In genomic region chr19:37930416-37930815, GRCh38 we compare ENCODE assay signal across 21 cellular contexts. TPM values are rescaled to one million over a fixed set of nuclear protein-coding genes. Genes with fewer than 3 reads are reported as not detected.
DNase-seq lines count a peak whose midpoint lies in the region; ATAC-seq and TF ChIP-seq lines count a peak whose summit lies in the region.
"Had no signal": no experiment of that assay in that cellular context is flagged by ENCODE, and none has a peak within 500 bp of the region (broad histone marks: within the 10 kb centered on the region; RNA-seq: fewer than 3 reads in every experiment).

No MANE protein-coding gene starts in this region.

- no peak for ATAC-seq in activated naive CD8-positive, alpha-beta T cell treated with anti-CD3 and anti-CD28 coated beads, Interleukin-2, amount 50 U/mL, for 24 hours
- ATAC-seq in psoas muscle: no peak
- no peak for ATAC-seq in left lobe of liver
- ATAC-seq: activated T-cell treated with anti-CD3 and anti-CD28 coated beads, Interleukin-2, amount 50 U/mL, for 4 hours; left cardiac atrium had no signal

- H3K9me3 Mint-ChIP-seq in MCF 10A (ENCODE audit: unreplicated experiment): peaks cover under 1% of the 10 kb centered on the region
- peaks cover 13% of the 10 kb centered on the region for H3K9me3 Mint-ChIP-seq in activated naive CD8-positive, alpha-beta T cell treated with anti-CD3 and anti-CD28 coated beads, Interleukin-2, amount 50 U/mL, for 24 hours
- H3K9me3 Mint-ChIP-seq: type B pancreatic cell had no signal

- CTCF ChIA-PET in MCF 10A (lab: Yijun Ruan, JAX) (interaction anchor here (0.9 to 3.3 kb wide), 7 partner anchors 23 to 166 kb away, joined by 3 to 16 read pairs (median 3); partner anchors contain the start of genes SIPA1L3 and WDR87), mammary epithelial cell (lab: Charles Lee; ENCODE audit: low non-redundant PET) (interaction anchor here (0.6 kb wide), 1 partner anchor 63 kb away, joined by 7 read pairs; no protein-coding TSS in a partner anchor), RWPE1 (lab: Yijun Ruan, JAX) (interaction anchor here (0.9 kb wide), 1 partner anchor 22 kb away, joined by 4 read pairs; no protein-coding TSS in a partner anchor)

- no peak overlapping the region for H3K9ac ChIP-seq in mammary epithelial cell (ENCODE audit: insufficient read depth, low read length)

- BruUV-seq in MCF 10A (replicated peaks; lab: Mats Ljungman, UMichigan) (no TSS peak), mammary epithelial cell (replicated peaks; lab: Mats Ljungman, UMichigan) (no TSS peak)

- intact Hi-C loops in MCF 10A (cut with micrococcal nuclease): loop anchor here (10.0 kb wide), 1 partner anchor 64 kb away; no protein-coding TSS in a partner anchor
- intact Hi-C loops in mammary epithelial cell (cut with micrococcal nuclease): loop anchor here (5.0 kb wide), 1 partner anchor 52 kb away; no protein-coding TSS in a partner anchor
- intact Hi-C loops in psoas muscle (cut with DNase I): no loop called here

- H3K4me1 ChIP-seq in mammary epithelial cell (ENCODE audit: insufficient read depth, low read length): peaks cover 48% of the 10 kb centered on the region
- peaks cover 36% of the 10 kb centered on the region for H3K4me1 ChIP-seq in psoas muscle

- no peaks in the 10 kb centered on the region for H3K27me3 ChIP-seq in mammary epithelial cell (ENCODE audit: insufficient read depth, low read length)
- H3K27me3 ChIP-seq in psoas muscle (ENCODE audit: insufficient read depth in 3 of 3, low read length in 2 of 3): no peaks in the 10 kb centered on the region
- H3K27me3 ChIP-seq: cardiac muscle cell had no signal

- H3K79me2 ChIP-seq in mammary epithelial cell (ENCODE audit: insufficient read depth, low read length): peaks cover 75% of the 10 kb centered on the region

- no peak for TF ChIP-seq CTCF in MCF 10A (IDR thresholded peaks at IDR 0.05; ENCODE audit: unreplicated experiment)
- no peak for TF ChIP-seq CTCF in mammary epithelial cell (conservative IDR thresholded peaks at IDR 0.05 in 1 of 2, IDR thresholded peaks at IDR 0.05 in 1 of 2; ENCODE audit: extremely low read depth in 1 of 2, insufficient read depth in 1 of 2, low read depth in 1 of 2, low read length in 2 of 2)
- no peak for TF ChIP-seq CTCF in RWPE1 (conservative IDR thresholded peaks at IDR 0.05; ENCODE audit: low read depth)
- no peak for TF ChIP-seq CTCF in psoas muscle (IDR thresholded peaks at IDR 0.05)

- POLR2A ChIA-PET in MCF 10A (lab: Yijun Ruan, JAX): interaction anchor here (0.7 to 4.3 kb wide), 4 partner anchors 23 to 1844 kb away, joined by 3 to 48 read pairs (median 14); partner anchors contain the start of genes HNRNPL, SIPA1L3 and WDR87
- POLR2A ChIA-PET in RWPE1 (lab: Yijun Ruan, JAX; ENCODE audit: low non-redundant PET): interaction anchor here (0.7 kb wide), 1 partner anchor 18 kb away, joined by 3 read pairs; no protein-coding TSS in a partner anchor

- in situ Hi-C loops in mammary epithelial cell (cut with MboI; ENCODE audit: low sequenced_read_pairs in 2 of 2): no loop called here
- in situ Hi-C loops in KBM-7 (cut with MboI; ENCODE audit: low pct_unique_long_range_greater_than_20kb, low sequenced_read_pairs): no loop called here

- no peaks in the 10 kb centered on the region for H4K20me1 ChIP-seq in mammary epithelial cell (ENCODE audit: insufficient read depth, low read length)

- DNase-seq in MCF 10A (ENCODE audit: unreplicated experiment): peak; percentile 36
- no peak for DNase-seq in mammary epithelial cell
- no peak for DNase-seq in RWPE1 (ENCODE audit: low spot score)
- no peak for DNase-seq in KBM-7
- DNase-seq in activated naive CD8-positive, alpha-beta T cell treated with anti-CD3 and anti-CD28 coated beads, Interleukin-2, amount 50 U/mL, for 24 hours: no peak
- no peak for DNase-seq in psoas muscle
- no peak for DNase-seq in left lobe of liver (ENCODE audit: low spot score)
- DNase-seq: 8988T; activated CD4-positive, alpha-beta T cell treated with anti-CD3 and anti-CD28 coated beads, Interleukin-2, amount 50 U/mL, for 48 hours; activated T-cell treated with anti-CD3 and anti-CD28 coated beads, Interleukin-2, amount 50 U/mL, for 4 hours; CD4-positive, CD25-positive, alpha-beta regulatory T cell; DMS79 treated with DMSO at 0.1 percent for 48 hours; left cardiac atrium; NCI-H2081 treated with DMSO at 0.1 percent for 48 hours; NCI-H524 treated with DMSO at 0.1 percent for 48 hours had no signal

- H3K4me3 Mint-ChIP-seq in MCF 10A (ENCODE audit: unreplicated experiment): no peak overlapping the region
- H3K4me3 Mint-ChIP-seq in activated naive CD8-positive, alpha-beta T cell treated with anti-CD3 and anti-CD28 coated beads, Interleukin-2, amount 50 U/mL, for 24 hours: no peak overlapping the region
- H3K4me3 Mint-ChIP-seq: activated naive CD8-positive, alpha-beta T cell; activated T-cell treated with anti-CD3 and anti-CD28 coated beads, Interleukin-2, amount 50 U/mL, for 4 hours; CD4-positive, CD25-positive, alpha-beta regulatory T cell; type B pancreatic cell had no signal

- whole genome bisulfite sequencing in mammary epithelial cell (ENCODE audit: low coverage, missing lambda C conversion rate): 85% methylated on average over 5 of the region's 5 CpGs
- 89 to 93% (median 93%) methylated on average over 5 of the region's 5 CpGs for WGBS in psoas muscle, 3 donors

- H3K9me3 ChIP-seq in mammary epithelial cell (replicated peaks; ENCODE audit: insufficient read depth, low read length) (peaks cover under 1% of the 10 kb centered on the region), iPS-18c (ENCODE audit: control insufficient read depth, insufficient read depth, low read length) (peaks cover 4% of the 10 kb centered on the region), psoas muscle (peaks cover 5% of the 10 kb centered on the region)

- H3K27ac Mint-ChIP-seq in MCF 10A (ENCODE audit: low read depth, unreplicated experiment): no peak overlapping the region
- no peak overlapping the region for H3K27ac Mint-ChIP-seq in activated naive CD8-positive, alpha-beta T cell treated with anti-CD3 and anti-CD28 coated beads, Interleukin-2, amount 50 U/mL, for 24 hours
- H3K27ac Mint-ChIP-seq: activated naive CD8-positive, alpha-beta T cell; CD4-positive, CD25-positive, alpha-beta regulatory T cell had no signal

- no peaks in the 10 kb centered on the region for H3K27me3 Mint-ChIP-seq in MCF 10A (ENCODE audit: insufficient read depth, unreplicated experiment)
- no peaks in the 10 kb centered on the region for H3K27me3 Mint-ChIP-seq in activated naive CD8-positive, alpha-beta T cell treated with anti-CD3 and anti-CD28 coated beads, Interleukin-2, amount 50 U/mL, for 24 hours
- H3K27me3 Mint-ChIP-seq: activated naive CD8-positive, alpha-beta T cell; CD4-positive, CD25-positive, alpha-beta regulatory T cell; type B pancreatic cell had no signal

- H3K4me2 ChIP-seq in mammary epithelial cell (ENCODE audit: insufficient read depth, low read depth, low read length): no peak overlapping the region
- H3K4me2 ChIP-seq: smooth muscle cell had no signal

- H3K36me3 Mint-ChIP-seq in MCF 10A (ENCODE audit: insufficient read depth, unreplicated experiment): peaks cover 9% of the 10 kb centered on the region
- H3K36me3 Mint-ChIP-seq in activated naive CD8-positive, alpha-beta T cell treated with anti-CD3 and anti-CD28 coated beads, Interleukin-2, amount 50 U/mL, for 24 hours (ENCODE audit: low read depth): peaks cover 16% of the 10 kb centered on the region
- H3K36me3 Mint-ChIP-seq: type B pancreatic cell had no signal

- dilution Hi-C loops in mammary epithelial cell (cut with HindIII; ENCODE audit: low sequenced_read_pairs): loop anchor here (5.0 kb wide), 1 partner anchor 47 kb away; no protein-coding TSS in a partner anchor

- H3K4me3 ChIP-seq in mammary epithelial cell (replicated peaks in 1 of 3; ENCODE audit: insufficient read depth in 1 of 3, low read depth in 2 of 3, low read length in 3 of 3): no peak overlapping the region
- H3K4me3 ChIP-seq in iPS-18c (ENCODE audit: insufficient read depth, low read depth, low read length): 0 out of 2 replicates have a peak overlapping the region, but pooled peaks have one; percentile 4
- H3K4me3 ChIP-seq in psoas muscle: no peak overlapping the region
- H3K4me3 ChIP-seq: cardiac muscle cell, smooth muscle cell had no signal

- H3K27ac ChIP-seq in mammary epithelial cell (ENCODE audit: insufficient read depth, low read depth, low read length): no peak overlapping the region
- H3K27ac ChIP-seq in RWPE1: peak overlapping the region; percentile 91
- H3K27ac ChIP-seq in psoas muscle: no peak overlapping the region
- H3K27ac ChIP-seq: cardiac muscle cell had no signal

- H3K36me3 ChIP-seq in mammary epithelial cell (ENCODE audit: insufficient read depth, low read length): no peaks in the 10 kb centered on the region
- no peaks in the 10 kb centered on the region for H3K36me3 ChIP-seq in psoas muscle (ENCODE audit: insufficient read depth in 1 of 2, low read depth in 1 of 2)
- H3K36me3 ChIP-seq: cardiac muscle cell had no signal

- H3K4me1 Mint-ChIP-seq in MCF 10A (ENCODE audit: insufficient read depth, unreplicated experiment): peaks cover 30% of the 10 kb centered on the region
- H3K4me1 Mint-ChIP-seq in activated naive CD8-positive, alpha-beta T cell treated with anti-CD3 and anti-CD28 coated beads, Interleukin-2, amount 50 U/mL, for 24 hours: peaks cover 41% of the 10 kb centered on the region

- H2AFZ ChIP-seq in mammary epithelial cell (ENCODE audit: low read depth, low read length): no peak overlapping the region

RNA-seq across cellular contexts. Expression of gene SIPA1L3, which starts 23.4 kb away (rescaled TPM):
- total RNA-seq in MCF 10A (2022) (36.0 and 36.9 TPM in 2 replicates), mammary epithelial cell (10 to 100 TPM; 29.3 to 38.5 TPM), psoas muscle (10 to 100 TPM in 2 of 4 donors, 1 to 10 TPM in 2; 6.1 to 28.2 (median 10.3) TPM), left lobe of liver (12.9 TPM)
- polyA plus RNA-seq in mammary epithelial cell (8.5 TPM), psoas muscle (1 to 10 TPM; 2.9 to 9.1 (median 4.5) TPM)
- polyA minus RNA-seq in mammary epithelial cell: 52.1 TPM

RNA-seq across cellular contexts. Expression of gene WDR87, which starts 24.0 kb away (rescaled TPM):
- total RNA-seq in MCF 10A (2022) (not detected in 2 replicates), mammary epithelial cell (not detected), psoas muscle (not detected), left lobe of liver (not detected)
- polyA plus RNA-seq in mammary epithelial cell (not detected), psoas muscle (under 1 TPM in 1 of 3 donors, not detected in 2; under 0.01 TPM)
- polyA minus RNA-seq in mammary epithelial cell: not detected
- total RNA-seq: activated T-cell treated with anti-CD3 and anti-CD28 coated beads, Interleukin-2, amount 50 U/mL, for 4 hours; cardiac muscle cell; CD4-positive, CD25-positive, alpha-beta regulatory T cell; left cardiac atrium; omental fat pad; smooth muscle cell had no signal
- polyA plus RNA-seq: cardiac muscle cell; CD4-positive, CD25-positive, alpha-beta regulatory T cell; smooth muscle cell had no signal

Comparison
In these comparisons a context has a peak if more than half of its experiments do, and no peak if none do; other contexts are left out.
1. intact Hi-C loops: an anchor here in MCF 10A (10.0 kb wide) and mammary epithelial cell (5.0 kb wide); none called in psoas muscle.